Comparison of ENCODE assay signal across 21 cellular contexts in genomic region chr9:99931155-99931840, GRCh38. TPM values are rescaled to one million over a fixed set of nuclear protein-coding genes. Genes with fewer than 3 reads are reported as not detected.
A peak's percentile ranks its signal among the peaks of the same experiment; 100 is the strongest.
DNase-seq lines count a peak whose midpoint lies in the region; ATAC-seq and TF ChIP-seq lines count a peak whose summit lies in the region.
"Had no signal": no experiment of that assay in that cellular context is flagged by ENCODE, and none has a peak within 500 bp of the region (broad histone marks: within the 10 kb centered on the region; RNA-seq: fewer than 3 reads in every experiment).

No MANE protein-coding gene starts in this region.

- no peaks in the 10 kb centered on the region for H3F3A ChIP-seq in GM23248 (ENCODE audit: insufficient read depth)

- H3K9me3 ChIP-seq in GM23248 (ENCODE audit: low read depth) (no peaks in the 10 kb centered on the region), psoas muscle (no peaks in the 10 kb centered on the region)
- H3K9me3 ChIP-seq: Caco-2, SK-N-SH had no signal

- no peak overlapping the region for H3K9ac ChIP-seq in GM23248
- H3K9ac ChIP-seq: SK-N-SH had no signal

- H3K9me2 ChIP-seq in GM23248 (ENCODE audit: insufficient read depth): no peaks in the 10 kb centered on the region
- H3K9me2 ChIP-seq: SK-N-SH had no signal

- H3K79me2 ChIP-seq in GM23248 (ENCODE audit: insufficient read depth): no peaks in the 10 kb centered on the region

- no peak overlapping the region for H3K4me2 ChIP-seq in GM23248 (ENCODE audit: unreplicated experiment)
- H3K4me2 ChIP-seq: SK-N-SH had no signal

- no peak for ATAC-seq in psoas muscle
- ATAC-seq in GM21786 (IDR thresholded peaks at IDR 0.05; ENCODE audit: unreplicated experiment): no peak
- no peak for ATAC-seq in HG03432 (IDR thresholded peaks at IDR 0.05; ENCODE audit: unreplicated experiment)
- ATAC-seq: HCT116 had no signal

- H3K4me3 ChIP-seq in GM23248: no peak overlapping the region
- H3K4me3 ChIP-seq in fibroblast of the aortic adventitia (ENCODE audit: low read depth, low read length): no peak overlapping the region
- no peak overlapping the region for H3K4me3 ChIP-seq in psoas muscle

- no peak overlapping the region for H2AFZ ChIP-seq in GM23248

- DNase-seq in GM23248 (peak; percentile 32), astrocyte of the hippocampus (ENCODE audit: low read depth, low spot score) (peak; percentile 6), fibroblast of the aortic adventitia (ENCODE audit: low read depth) (peak; percentile 4), neural crest cell (ENCODE audit: low read depth, low spot score) (no peak), CD14-positive monocyte (ENCODE audit: low spot score) (no peak), psoas muscle (no peak)
- DNase-seq: Caco-2; CD4-positive, CD25-positive, alpha-beta regulatory T cell; DMS153; Kasumi-1; MM.1S; NCI-H1105 treated with DMSO at 0.1 percent for 48 hours; NCI-H187; NCI-H446; NCI-H69; SHP77; SK-N-SH had no signal

- H3K27me3 Mint-ChIP-seq in neural crest cell (ENCODE audit: low read depth): no peaks in the 10 kb centered on the region
- no peaks in the 10 kb centered on the region for H3K27me3 Mint-ChIP-seq in CD14-positive monocyte (ENCODE audit: low read depth in 3 of 3)
- H3K27me3 Mint-ChIP-seq: CD4-positive, CD25-positive, alpha-beta regulatory T cell; IgD-negative memory B cell had no signal

- H3K9me3 Mint-ChIP-seq in neural crest cell (peaks cover 6% of the 10 kb centered on the region), CD14-positive monocyte (peaks cover 2 to 10% (median 5%) of the 10 kb centered on the region in 7 donors)

- no peak for TF ChIP-seq CTCF in fibroblast of the aortic adventitia (IDR thresholded peaks at IDR 0.05; ENCODE audit: insufficient read depth, low read length)
- TF ChIP-seq CTCF in neural crest cell (conservative IDR thresholded peaks at IDR 0.05): no peak
- TF ChIP-seq CTCF in CD14-positive monocyte (IDR thresholded peaks at IDR 0.05): no peak
- TF ChIP-seq CTCF in psoas muscle (IDR thresholded peaks at IDR 0.05): no peak

- H3K36me3 Mint-ChIP-seq in neural crest cell (ENCODE audit: low read depth): peaks cover 20% of the 10 kb centered on the region
- H3K36me3 Mint-ChIP-seq in CD14-positive monocyte: peaks cover 27 to 31% of the 10 kb centered on the region in 2 donors

- H3K4me1 ChIP-seq in GM23248 (ENCODE audit: insufficient read depth): 0 out of 2 replicates have a peak, but pooled peaks cover 7% of the 10 kb centered on the region
- H3K4me1 ChIP-seq in psoas muscle: no peaks in the 10 kb centered on the region
- H3K4me1 ChIP-seq: Caco-2 had no signal

- H3K4me1 Mint-ChIP-seq in neural crest cell (no peaks in the 10 kb centered on the region), CD14-positive monocyte (no peaks in the 10 kb centered on the region)

- H3K27ac Mint-ChIP-seq in neural crest cell (ENCODE audit: unreplicated experiment) (peak overlapping the region; percentile 82), CD14-positive monocyte (peak overlapping the region in 1 of 7 donors; percentile 7)
- H3K27ac Mint-ChIP-seq: IgD-negative memory B cell had no signal

- in situ Hi-C loops in GM23248 (cut with MboI): no loop called here

- H3K27ac ChIP-seq in GM23248: 0 out of 2 replicates have a peak overlapping the region, but pooled peaks have one; percentile 14
- no peak overlapping the region for H3K27ac ChIP-seq in psoas muscle

- intact Hi-C loops in CD14-positive monocyte (cut with micrococcal nuclease): no loop called here
- intact Hi-C loops in psoas muscle (cut with DNase I): no loop called here

- H4K20me1 ChIP-seq in GM23248 (ENCODE audit: insufficient read depth): no peaks in the 10 kb centered on the region

- H3K4me3 Mint-ChIP-seq in neural crest cell: no peak overlapping the region
- no peak overlapping the region for H3K4me3 Mint-ChIP-seq in CD14-positive monocyte
- H3K4me3 Mint-ChIP-seq: CD4-positive, CD25-positive, alpha-beta regulatory T cell; IgD-negative memory B cell had no signal

- H3K36me3 ChIP-seq in GM23248 (ENCODE audit: low read depth) (no peaks in the 10 kb centered on the region), psoas muscle (ENCODE audit: insufficient read depth in 1 of 2, low read depth in 1 of 2) (peaks cover 0 to 10% of the 10 kb centered on the region in 2 donors)

- H3K27me3 ChIP-seq in GM23248 (replicated peaks; ENCODE audit: insufficient read depth): no peaks in the 10 kb centered on the region
- H3K27me3 ChIP-seq in psoas muscle (ENCODE audit: insufficient read depth in 3 of 3, low read length in 2 of 3): no peaks in the 10 kb centered on the region

- WGBS in GM23248 (ENCODE audit: low coverage in 1 of 2, low lambda C conversion rate in 2 of 2, missing lambda C conversion rate in 2 of 2), 2 experiments: 96% methylated on average over 6 of the region's 6 CpGs
- 76 to 92% (median 81%) methylated on average over 6 of the region's 6 CpGs for WGBS in psoas muscle, 3 donors

RNA-seq across cellular contexts. Expression of gene STX17, which starts 24.8 kb away (rescaled TPM):
- total RNA-seq in GM23248 (2014; rRNA removed; shearing (Covaris generic)): 9.0 and 16.9 TPM in 2 replicates
- polyA plus RNA-seq in GM23248 (2016; fragmentation: Nextera tagmentation; extraction: Ambion mirVana): 17.0 and 17.4 TPM in 2 replicates
- 21.2 and 32.1 TPM in 2 replicates for total RNA-seq in fibroblast of the aortic adventitia (ENCODE audit: low replicate concordance)
- total RNA-seq in neural crest cell: 24.3 and 25.2 TPM in 2 replicates
- 10 to 100 TPM; 10.3 to 16.8 TPM for polyA plus RNA-seq in CD14-positive monocyte
- total RNA-seq in psoas muscle: 10 to 100 TPM; 19.6 to 31.1 (median 28.5) TPM
- polyA plus RNA-seq in psoas muscle: 10 to 100 TPM in 1 of 3 donors, 1 to 10 TPM in 2; 5.2 to 19.4 (median 8.8) TPM

Comparison
In these comparisons a context has a peak if more than half of its experiments do, and no peak if none do; other contexts are left out.
1. DNase-seq: peak in GM23248 (single experiment), astrocyte of the hippocampus (single experiment) and fibroblast of the aortic adventitia (single experiment); none in neural crest cell (single experiment), CD14-positive monocyte (single experiment) and psoas muscle (0 of 2).